Comparison of ENCODE assay signal across 18 cellular contexts in the genomic region with DNA sequence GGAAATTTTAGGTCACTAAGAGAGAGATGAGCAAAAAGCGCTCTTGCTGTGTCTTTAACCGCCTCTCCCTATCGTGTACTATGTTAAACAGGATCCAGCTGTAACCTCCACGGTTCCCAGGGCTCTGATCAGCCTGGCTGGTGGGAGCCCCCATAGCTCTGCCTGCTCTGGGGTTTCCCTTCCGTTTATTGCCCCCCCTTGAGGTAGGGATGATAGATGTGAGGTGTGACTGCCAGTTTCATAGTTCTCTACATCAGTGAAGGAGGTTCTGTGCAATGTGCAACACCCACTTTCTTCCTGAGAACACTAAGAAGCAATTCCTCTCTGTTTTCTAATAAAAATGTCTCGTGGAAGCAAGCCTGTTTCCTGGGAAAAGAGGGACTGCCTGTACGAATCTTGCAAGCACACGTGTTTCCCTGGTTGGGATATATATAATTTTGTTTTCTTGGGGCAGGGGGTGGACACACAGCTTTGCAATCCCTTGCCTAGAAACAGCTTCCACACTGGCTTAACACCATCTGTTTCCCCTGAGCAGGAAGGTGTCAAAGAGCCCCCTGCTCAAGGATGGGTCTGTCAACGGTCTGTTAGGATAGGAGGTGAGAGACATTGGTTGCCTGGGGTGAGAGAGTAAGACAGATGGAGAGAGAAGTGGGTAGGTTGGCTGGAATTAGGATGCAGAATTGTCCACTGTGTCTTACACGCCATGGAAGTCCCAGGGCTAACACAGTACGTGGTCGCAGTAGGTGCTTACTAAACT. TPM values are rescaled to one million over a fixed set of nuclear protein-coding genes. Genes with fewer than 3 reads are reported as not detected.
"Had no signal": no experiment of that assay in that cellular context is flagged by ENCODE, and none has a peak within 500 bp of the region (broad histone marks: within the 10 kb centered on the region; RNA-seq: fewer than 3 reads in every experiment).

No MANE protein-coding gene starts in this region.

- H3K4me3 ChIP-seq: gastroesophageal sphincter, hepatocyte, left lung, skin epidermis had no signal

- H3K27me3 ChIP-seq: gastroesophageal sphincter, hepatocyte, left lung had no signal

- DNase-seq: activated CD4-positive, alpha-beta T cell treated with anti-CD3 and anti-CD28 coated beads, Interleukin-2, amount 50 U/mL, for 1 hour; activated CD8-positive, alpha-beta memory T cell treated with anti-CD3 and anti-CD28 coated beads for 24 hours; activated naive CD8-positive, alpha-beta T cell treated with anti-CD3 and anti-CD28 coated beads for 36 hours; amygdala; cerebellar nuclear complex; islet precursor cell; left lung; natural killer cell; occipital lobe; stimulated activated CD4-positive, alpha-beta T cell treated with anti-CD3 and anti-CD28 coated beads, Interleukin-15, amount 100 ng/mL, for 24 hours; stimulated activated CD4-positive, alpha-beta T cell treated with anti-CD3 and anti-CD28 coated beads, Interleukin-4, amount 100 ng/mL, for 1 hour; stimulated activated naive CD4-positive, alpha-beta T cell; trophoblast cell had no signal

- H3K27me3 Mint-ChIP-seq: activated naive CD8-positive, alpha-beta T cell treated with anti-CD3 and anti-CD28 coated beads for 36 hours had no signal

- H3K27ac Mint-ChIP-seq: activated naive CD8-positive, alpha-beta T cell treated with anti-CD3 and anti-CD28 coated beads for 36 hours; memory B cell; natural killer cell had no signal

- H3K36me3 Mint-ChIP-seq: activated naive CD8-positive, alpha-beta T cell treated with anti-CD3 and anti-CD28 coated beads for 36 hours; natural killer cell had no signal

- H3K4me3 Mint-ChIP-seq: activated naive CD8-positive, alpha-beta T cell treated with anti-CD3 and anti-CD28 coated beads for 36 hours; memory B cell; natural killer cell had no signal

- H3K4me1 Mint-ChIP-seq: activated naive CD8-positive, alpha-beta T cell treated with anti-CD3 and anti-CD28 coated beads for 36 hours; natural killer cell had no signal

- H3K36me3 ChIP-seq: gastroesophageal sphincter, left lung had no signal

- ATAC-seq: activated CD4-positive, CD25-positive, alpha-beta regulatory T cell treated with anti-CD3 and anti-CD28 coated beads, Interleukin-2, amount 50 U/mL, for 24 hours; left lung; natural killer cell had no signal

- H3K9me3 Mint-ChIP-seq: activated naive CD8-positive, alpha-beta T cell treated with anti-CD3 and anti-CD28 coated beads for 36 hours; natural killer cell had no signal

- H3K27ac ChIP-seq: hepatocyte, skin epidermis had no signal

RNA-seq across cellular contexts. Expression of a gene that starts 23.9 kb away (rescaled TPM):
- total RNA-seq: activated naive CD8-positive, alpha-beta T cell treated with anti-CD3 and anti-CD28 coated beads for 36 hours had no signal
